In genomic region chr21:45811136-45811535, GRCh38 we compare ENCODE assay signal across 25 cellular contexts.
"Had no signal": no experiment of that assay in that cellular context is flagged by ENCODE, and none has a peak within 500 bp of the region (broad histone marks: within the 10 kb centered on the region; RNA-seq: fewer than 3 reads in every experiment).

No MANE protein-coding gene starts in this region.

- H3K27ac Mint-ChIP-seq: activated B cell treated with CpG ODN at 0.5 μM for 24 hours; activated CD4-positive, alpha-beta T cell treated with anti-CD3 and anti-CD28 coated beads for 36 hours; activated naive CD8-positive, alpha-beta T cell; activated T-helper 2 cell treated with anti-CD3 and anti-CD28 coated beads, Interferon-gamma antibody, Interleukin-2, Interleukin-4, amounts not matched to agents 10 μg/mL and 5 μg/mL and 100 μg/mL, durations not matched to agents 14 hours and 24 hours and 36 hours; immature natural killer cell; mesothelial cell of epicardium; neural progenitor cell had no signal

- H3K27ac ChIP-seq: adrenal gland, ascending aorta, brain microvascular endothelial cell, epithelial cell of prostate, foreskin keratinocyte, left ventricle myocardium inferior, neural progenitor cell, prostate gland, upper lobe of left lung had no signal

- ATAC-seq: activated CD4-positive, alpha-beta T cell treated with anti-CD3 and anti-CD28 coated beads for 36 hours; foreskin keratinocyte; naive thymus-derived CD8-positive, alpha-beta T cell had no signal

- H3K36me3 Mint-ChIP-seq: activated naive CD8-positive, alpha-beta T cell; immature natural killer cell; mesothelial cell of epicardium; naive thymus-derived CD8-positive, alpha-beta T cell; neural progenitor cell had no signal

- H3K9me3 Mint-ChIP-seq: activated B cell treated with CpG ODN at 0.5 μM for 24 hours had no signal

- H3K4me1 Mint-ChIP-seq: activated B cell treated with CpG ODN at 0.5 μM for 24 hours; activated CD4-positive, alpha-beta T cell treated with anti-CD3 and anti-CD28 coated beads for 36 hours; immature natural killer cell; mesothelial cell of epicardium; naive thymus-derived CD8-positive, alpha-beta T cell; neural progenitor cell had no signal

- H3K4me3 ChIP-seq: adrenal gland, ascending aorta, left ventricle myocardium inferior, neural progenitor cell, prostate gland, upper lobe of left lung had no signal

- H3K27me3 Mint-ChIP-seq: activated CD4-positive, alpha-beta T cell treated with anti-CD3 and anti-CD28 coated beads for 36 hours; activated naive CD8-positive, alpha-beta T cell had no signal

- H3K4me3 Mint-ChIP-seq: activated B cell treated with CpG ODN at 0.5 μM for 24 hours; activated CD4-positive, alpha-beta T cell treated with anti-CD3 and anti-CD28 coated beads for 36 hours; activated naive CD8-positive, alpha-beta T cell; immature natural killer cell; mesothelial cell of epicardium; naive thymus-derived CD8-positive, alpha-beta T cell; neural progenitor cell had no signal

- DNase-seq: activated B cell treated with CpG ODN at 0.5 μM for 24 hours; activated CD4-positive, alpha-beta T cell treated with anti-CD3 and anti-CD28 coated beads for 36 hours; activated CD4-positive, alpha-beta T cell treated with anti-CD3 and anti-CD28 coated beads, Interleukin-2, amount 50 U/mL, for 48 hours; activated naive CD4-positive, alpha-beta T cell; activated T-cell treated with anti-CD3 and anti-CD28 coated beads for 4 hours; brain microvascular endothelial cell; caudate nucleus; cortex of kidney; foreskin keratinocyte; immature natural killer cell; kidney glomerular epithelial cell; left ventricle myocardium inferior; naive thymus-derived CD8-positive, alpha-beta T cell; stimulated activated CD4-positive, alpha-beta T cell treated with anti-CD3 and anti-CD28 coated beads, Interleukin-2, amount 100 ng/mL, for 48 hours; stimulated activated naive CD4-positive, alpha-beta T cell; T-helper 1 cell; upper lobe of left lung had no signal
